1 cellular context compared by ENCODE assay signal in the genomic region with DNA sequence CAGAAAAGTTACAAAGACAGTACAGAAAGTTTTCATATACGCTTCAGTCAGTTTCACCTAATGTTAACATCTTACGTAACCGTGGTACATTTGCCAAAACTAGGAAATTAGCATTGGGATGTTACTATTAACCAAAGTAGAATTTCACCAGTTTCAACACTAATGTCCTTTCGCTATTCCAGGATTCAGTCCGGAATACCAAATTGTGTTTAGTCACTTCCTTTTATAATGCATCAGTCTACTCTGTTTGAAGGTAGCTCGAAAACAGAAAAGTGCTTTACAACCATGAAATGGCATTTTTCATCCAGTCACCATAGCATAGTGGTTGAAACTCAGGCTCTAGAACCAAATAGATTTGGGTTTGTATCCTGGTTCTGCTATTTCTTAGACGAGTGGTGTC.
TF ChIP-seq lines count a peak whose summit lies in the region.

No MANE protein-coding gene starts in this region.

TF ChIP-seq in endothelial cell of umbilical vein, 7 proteins besides CTCF, POLR2A, EP300 and RAD21:
- TF ChIP-seq FOS (IDR thresholded peaks at IDR 0.05; ENCODE audit: borderline replicate concordance, insufficient read depth, low read length) (no peak), POLR2AphosphoS5 (IDR thresholded peaks at IDR 0.05; ENCODE audit: insufficient read depth, low read depth, low read length) (no peak), EZH2 (IDR thresholded peaks at IDR 0.05; ENCODE audit: borderline replicate concordance, low read depth, low read length, severe bottlenecking) (no peak), MYC (IDR thresholded peaks at IDR 0.05; ENCODE audit: low read depth, low read length) (no peak), JUN (IDR thresholded peaks at IDR 0.05; ENCODE audit: borderline replicate concordance, insufficient read depth, insufficient read length, low read depth) (no peak), GATA2 (IDR thresholded peaks at IDR 0.05; ENCODE audit: insufficient read depth, insufficient read length, low read depth, low read length) (no peak)
- TF ChIP-seq, protein P1, sequence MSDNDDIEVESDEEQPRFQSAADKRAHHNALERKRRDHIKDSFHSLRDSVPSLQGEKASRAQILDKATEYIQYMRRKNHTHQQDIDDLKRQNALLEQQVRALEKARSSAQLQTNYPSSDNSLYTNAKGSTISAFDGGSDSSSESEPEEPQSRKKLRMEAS (IDR thresholded peaks at IDR 0.05; ENCODE audit: insufficient read depth, insufficient read length): no peak
TF ChIP-seq in endothelial cell of umbilical vein: peak in this region for 0.
